Comparison of ENCODE assay signal across 24 cellular contexts in genomic region chr2:124668161-124668560, GRCh38.
"Had no signal": no experiment of that assay in that cellular context is flagged by ENCODE, and none has a peak within 500 bp of the region (broad histone marks: within the 10 kb centered on the region; RNA-seq: fewer than 3 reads in every experiment).

No MANE protein-coding gene starts in this region.

- H3K9me3 ChIP-seq: esophagus squamous epithelium, left lung, sigmoid colon, thoracic aorta, vagina had no signal

- H3K4me1 ChIP-seq: esophagus squamous epithelium, left lung, sigmoid colon, vagina had no signal

- H3K27ac ChIP-seq: coronary artery, esophagus squamous epithelium, left lung, sigmoid colon, thoracic aorta, vagina had no signal

- DNase-seq: activated B cell treated with CpG ODN at 0.5 μM for 24 hours; activated CD4-positive, alpha-beta T cell treated with anti-CD3 and anti-CD28 coated beads for 4 hours; activated CD4-positive, alpha-beta T cell treated with anti-CD3 and anti-CD28 coated beads, Interleukin-2, amount 50 U/mL, for 48 hours; activated naive CD4-positive, alpha-beta T cell treated with Interleukin-2 at 50 U/mL for 16 hours; activated naive CD8-positive, alpha-beta T cell treated with anti-CD3 and anti-CD28 coated beads for 36 hours; activated T-cell treated with anti-CD3 and anti-CD28 coated beads, Interleukin-2, amount 50 U/mL, for 48 hours; cerebellar nuclear complex; endodermal cell; esophagus squamous epithelium; foreskin fibroblast; left lung; naive thymus-derived CD4-positive, alpha-beta T cell; occipital lobe; posterior cingulate gyrus; sigmoid colon; stimulated activated CD4-positive, alpha-beta T cell treated with anti-CD3 and anti-CD28 coated beads, Interleukin-2, amount 100 ng/mL, for 48 hours; stimulated activated naive CD4-positive, alpha-beta T cell; T-helper 9 cell had no signal

- H3K4me3 ChIP-seq: coronary artery, esophagus squamous epithelium, left lung, lung, sigmoid colon, thoracic aorta, vagina had no signal

- H3K4me3 Mint-ChIP-seq: activated B cell treated with CpG ODN at 0.5 μM for 24 hours; activated naive CD8-positive, alpha-beta T cell treated with anti-CD3 and anti-CD28 coated beads for 36 hours; endodermal cell; naive thymus-derived CD4-positive, alpha-beta T cell; neural crest cell; type B pancreatic cell had no signal

- ATAC-seq: left lung; naive thymus-derived CD4-positive, alpha-beta T cell had no signal

- H3K36me3 ChIP-seq: esophagus squamous epithelium, left lung, sigmoid colon, thoracic aorta, vagina had no signal

- H3K9me3 Mint-ChIP-seq: endodermal cell, type B pancreatic cell had no signal

- H3K27ac Mint-ChIP-seq: activated B cell treated with CpG ODN at 0.5 μM for 24 hours; activated naive CD8-positive, alpha-beta T cell treated with anti-CD3 and anti-CD28 coated beads for 36 hours; endodermal cell; naive thymus-derived CD4-positive, alpha-beta T cell; type B pancreatic cell had no signal

- H3K27me3 ChIP-seq: esophagus squamous epithelium, left lung, sigmoid colon, vagina had no signal

- H3K4me1 Mint-ChIP-seq: activated B cell treated with CpG ODN at 0.5 μM for 24 hours; activated naive CD8-positive, alpha-beta T cell treated with anti-CD3 and anti-CD28 coated beads for 36 hours; endodermal cell; naive thymus-derived CD4-positive, alpha-beta T cell; neural crest cell had no signal

- H3K36me3 Mint-ChIP-seq: activated naive CD8-positive, alpha-beta T cell treated with anti-CD3 and anti-CD28 coated beads for 36 hours; naive thymus-derived CD4-positive, alpha-beta T cell; type B pancreatic cell had no signal

- H3K27me3 Mint-ChIP-seq: activated B cell treated with CpG ODN at 0.5 μM for 24 hours; activated naive CD8-positive, alpha-beta T cell treated with anti-CD3 and anti-CD28 coated beads for 36 hours; naive thymus-derived CD4-positive, alpha-beta T cell; type B pancreatic cell had no signal
